ENCODE assay signal across 21 cellular contexts in the genomic region with DNA sequence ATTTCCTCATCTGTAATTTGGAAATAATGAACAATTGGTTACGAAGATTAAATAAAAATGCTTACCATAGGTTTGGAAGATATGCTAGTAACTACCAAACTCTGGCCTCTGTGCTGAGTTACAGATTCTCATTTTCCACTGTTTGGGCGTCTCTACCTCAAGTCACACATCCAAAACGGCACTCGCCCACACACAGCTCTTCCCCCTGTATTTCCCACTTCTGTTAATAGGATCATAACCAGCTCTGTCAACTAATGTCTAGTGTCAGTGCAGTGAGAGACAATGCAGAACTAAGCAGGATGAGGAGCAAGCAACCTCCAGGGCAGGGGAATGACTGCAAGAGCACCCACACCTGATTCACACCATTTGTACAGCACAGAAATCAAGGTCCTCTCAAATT. TPM values are rescaled to one million over a fixed set of nuclear protein-coding genes. Genes with fewer than 3 reads are reported as not detected.
DNase-seq lines count a peak whose midpoint lies in the region; ATAC-seq and TF ChIP-seq lines count a peak whose summit lies in the region.
"Had no signal": no experiment of that assay in that cellular context is flagged by ENCODE, and none has a peak within 500 bp of the region (broad histone marks: within the 10 kb centered on the region; RNA-seq: fewer than 3 reads in every experiment).

No MANE protein-coding gene starts in this region.

- ATAC-seq in WTC11 (peak; percentile 52), memory B cell (ENCODE audit: low read depth) (no peak), HG03039 (IDR thresholded peaks at IDR 0.05; ENCODE audit: unreplicated experiment) (no peak)
- ATAC-seq: Right ventricle myocardium inferior had no signal

- in situ Hi-C loops in KBM-7 (cut with MboI; ENCODE audit: low pct_unique_long_range_greater_than_20kb, low sequenced_read_pairs), result no loop called here

- peak overlapping the region; percentile 68 for H3K27ac ChIP-seq in 22Rv1
- H3K27ac ChIP-seq: BLaER1, KMS-11, SJSA1 had no signal

- TF ChIP-seq CTCF in 22Rv1 (IDR thresholded peaks at IDR 0.05), result no peak
- no peak for TF ChIP-seq CTCF in WTC11 (IDR thresholded peaks at IDR 0.05)
- TF ChIP-seq CTCF in type B pancreatic cell (conservative IDR thresholded peaks at IDR 0.05), result no peak
- no peak for TF ChIP-seq CTCF in GM10266 (IDR thresholded peaks at IDR 0.05; ENCODE audit: control insufficient read depth, insufficient read depth, low read depth, missing control alignments)

- CTCF ChIA-PET in WTC11 (lab: Charles Lee), result no interaction called here

- no peaks in the 10 kb centered on the region for H3K27me3 Mint-ChIP-seq in WTC11 (ENCODE audit: low read depth)
- no peaks in the 10 kb centered on the region for H3K27me3 Mint-ChIP-seq in memory B cell
- H3K27me3 Mint-ChIP-seq in type B pancreatic cell, result no peaks in the 10 kb centered on the region
- H3K27me3 Mint-ChIP-seq: CD4-positive, alpha-beta memory T cell had no signal

- peak overlapping the region; percentile 28; the same call in 1 of the 2 replicates for H3K27ac Mint-ChIP-seq in WTC11
- H3K27ac Mint-ChIP-seq in memory B cell, result peak overlapping the region; percentile 35
- no peak overlapping the region for H3K27ac Mint-ChIP-seq in type B pancreatic cell
- H3K27ac Mint-ChIP-seq: HFFc6 had no signal

- H3K4me1 Mint-ChIP-seq in WTC11 (peaks cover 27% of the 10 kb centered on the region), memory B cell (peaks cover 20% of the 10 kb centered on the region), type B pancreatic cell (ENCODE audit: unreplicated experiment) (peaks cover 2% of the 10 kb centered on the region)

- H3K4me3 Mint-ChIP-seq in WTC11 (no peak overlapping the region), memory B cell (no peak overlapping the region), type B pancreatic cell (no peak overlapping the region)
- H3K4me3 Mint-ChIP-seq: CD4-positive, alpha-beta memory T cell; HFFc6 had no signal

- H3K9me3 Mint-ChIP-seq in WTC11, result no peaks in the 10 kb centered on the region
- no peaks in the 10 kb centered on the region for H3K9me3 Mint-ChIP-seq in memory B cell
- H3K9me3 Mint-ChIP-seq in type B pancreatic cell, result no peaks in the 10 kb centered on the region
- H3K9me3 Mint-ChIP-seq: CD4-positive, alpha-beta memory T cell; HFFc6 had no signal

- H3K36me3 Mint-ChIP-seq in WTC11, result peaks cover 14% of the 10 kb centered on the region
- peaks cover 37% of the 10 kb centered on the region for H3K36me3 Mint-ChIP-seq in memory B cell
- H3K36me3 Mint-ChIP-seq in type B pancreatic cell, result peaks cover 33% of the 10 kb centered on the region

- POLR2A ChIA-PET in WTC11 (lab: Charles Lee), result no interaction called here

- DNase-seq in CD1c-positive myeloid dendritic cell (ENCODE audit: extremely low spot score), result peak; percentile 37
- DNase-seq in WTC11 (ENCODE audit: low spot score), result no peak
- DNase-seq in memory B cell (ENCODE audit: low spot score in 2 of 2), result no peak
- no peak for DNase-seq in type B pancreatic cell (ENCODE audit: extremely low spot score, unreplicated experiment)
- DNase-seq in KBM-7, result no peak
- DNase-seq in GM10266 (ENCODE audit: extremely low spot score), result no peak
- DNase-seq: Caco-2; CD4-positive, alpha-beta memory T cell; DMS 273 treated with DMSO at 0.1 percent for 48 hours; HFFc6; NCI-H1105; NCI-H1694; NCI-H2081; NCI-H446 treated with DMSO at 0.1 percent for 48 hours; NCI-H526 treated with DMSO at 0.1 percent for 48 hours had no signal

TF ChIP-seq in WTC11, 78 proteins besides CTCF, POLR2A, EP300 and RAD21:
- TF ChIP-seq, protein P1, sequence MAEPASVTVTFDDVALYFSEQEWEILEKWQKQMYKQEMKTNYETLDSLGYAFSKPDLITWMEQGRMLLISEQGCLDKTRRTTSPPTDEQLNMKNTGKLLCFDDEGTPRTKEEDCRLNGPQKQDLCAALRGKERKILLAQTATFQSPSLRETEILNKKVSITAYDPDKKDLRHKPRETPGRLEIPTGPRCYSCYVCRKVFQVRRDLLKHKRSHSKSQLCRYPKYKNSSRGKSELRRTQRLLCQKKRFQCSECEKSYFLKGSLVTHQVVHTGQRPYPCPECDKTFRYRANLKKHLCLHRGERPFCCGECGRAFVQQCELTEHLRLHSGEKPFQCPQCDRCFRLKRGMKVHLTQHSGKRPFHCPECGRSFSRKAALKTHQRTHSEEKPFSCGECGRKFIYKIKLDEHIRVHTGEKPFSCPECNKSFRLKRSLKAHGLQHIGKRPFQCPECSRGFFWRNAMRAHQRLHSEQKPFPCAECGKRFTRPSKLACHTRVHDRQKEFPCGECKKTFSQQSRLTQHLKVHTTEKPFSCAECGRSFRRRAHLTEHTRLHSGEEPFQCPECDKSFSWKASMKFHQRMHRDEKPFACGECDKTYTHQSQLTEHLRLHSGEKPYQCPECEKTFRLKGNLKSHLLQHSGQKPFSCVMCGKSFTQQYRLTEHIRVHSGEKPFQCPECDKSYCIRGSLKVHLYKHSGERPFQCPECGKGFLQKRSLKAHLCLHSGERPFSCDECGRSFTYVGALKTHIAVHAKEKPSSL (CRISPR knock-in tag; conservative IDR thresholded peaks at IDR 0.05), result no peak
- TF ChIP-seq TP53 (CRISPR knock-in tag; IDR thresholded peaks at IDR 0.05) (no peak), ELF4 (CRISPR knock-in tag; IDR thresholded peaks at IDR 0.05; ENCODE audit: low read depth) (no peak), TEAD4 (CRISPR knock-in tag; IDR thresholded peaks at IDR 0.05) (no peak), ZNF317 (CRISPR knock-in tag; IDR thresholded peaks at IDR 0.05; ENCODE audit: borderline replicate concordance, low read depth) (no peak), TCF7 (CRISPR knock-in tag; IDR thresholded peaks at IDR 0.05; ENCODE audit: low read depth) (no peak)
- TF ChIP-seq, protein P2, sequence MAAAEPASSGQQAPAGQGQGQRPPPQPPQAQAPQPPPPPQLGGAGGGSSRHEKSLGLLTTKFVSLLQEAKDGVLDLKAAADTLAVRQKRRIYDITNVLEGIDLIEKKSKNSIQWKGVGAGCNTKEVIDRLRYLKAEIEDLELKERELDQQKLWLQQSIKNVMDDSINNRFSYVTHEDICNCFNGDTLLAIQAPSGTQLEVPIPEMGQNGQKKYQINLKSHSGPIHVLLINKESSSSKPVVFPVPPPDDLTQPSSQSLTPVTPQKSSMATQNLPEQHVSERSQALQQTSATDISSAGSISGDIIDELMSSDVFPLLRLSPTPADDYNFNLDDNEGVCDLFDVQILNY (CRISPR knock-in tag; IDR thresholded peaks at IDR 0.05), result no peak
- TF ChIP-seq, protein P3, sequence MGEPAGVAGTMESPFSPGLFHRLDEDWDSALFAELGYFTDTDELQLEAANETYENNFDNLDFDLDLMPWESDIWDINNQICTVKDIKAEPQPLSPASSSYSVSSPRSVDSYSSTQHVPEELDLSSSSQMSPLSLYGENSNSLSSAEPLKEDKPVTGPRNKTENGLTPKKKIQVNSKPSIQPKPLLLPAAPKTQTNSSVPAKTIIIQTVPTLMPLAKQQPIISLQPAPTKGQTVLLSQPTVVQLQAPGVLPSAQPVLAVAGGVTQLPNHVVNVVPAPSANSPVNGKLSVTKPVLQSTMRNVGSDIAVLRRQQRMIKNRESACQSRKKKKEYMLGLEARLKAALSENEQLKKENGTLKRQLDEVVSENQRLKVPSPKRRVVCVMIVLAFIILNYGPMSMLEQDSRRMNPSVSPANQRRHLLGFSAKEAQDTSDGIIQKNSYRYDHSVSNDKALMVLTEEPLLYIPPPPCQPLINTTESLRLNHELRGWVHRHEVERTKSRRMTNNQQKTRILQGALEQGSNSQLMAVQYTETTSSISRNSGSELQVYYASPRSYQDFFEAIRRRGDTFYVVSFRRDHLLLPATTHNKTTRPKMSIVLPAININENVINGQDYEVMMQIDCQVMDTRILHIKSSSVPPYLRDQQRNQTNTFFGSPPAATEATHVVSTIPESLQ (CRISPR knock-in tag; IDR thresholded peaks at IDR 0.05), result no peak

RNA-seq across cellular contexts. Expression of a gene that starts 10.9 kb away (rescaled TPM):
- total RNA-seq in WTC11 (2021) (0.15 TPM in 1 of 3 replicates, not detected in the others), type B pancreatic cell (ENCODE audit: low replicate concordance) (0.07 TPM in 1 of 2 replicates, not detected in the other)
- total RNA-seq: HFFc6, Right ventricle myocardium inferior, SJSA1 had no signal

RNA-seq across cellular contexts. Expression of a gene that starts 52.7 kb away (rescaled TPM):
- 17.6 to 19.8 TPM (median 19.1 TPM) in 3 replicates for total RNA-seq in WTC11 (2021)
- 26.4 and 35.2 TPM in 2 replicates for total RNA-seq in type B pancreatic cell (ENCODE audit: low replicate concordance)
